Comparison of ENCODE assay signal across 22 cellular contexts in genomic region chr22:37383342-37383741, GRCh38. TPM values are rescaled to one million over a fixed set of nuclear protein-coding genes. Genes with fewer than 3 reads are reported as not detected.
DNase-seq lines count a peak whose midpoint lies in the region; ATAC-seq and TF ChIP-seq lines count a peak whose summit lies in the region.
"Had no signal": no experiment of that assay in that cellular context is flagged by ENCODE, and none has a peak within 500 bp of the region (broad histone marks: within the 10 kb centered on the region; RNA-seq: fewer than 3 reads in every experiment).

No MANE protein-coding gene starts in this region.

- H4K20me1 ChIP-seq in BLaER1 (no peaks in the 10 kb centered on the region; the same call in 1 of the 2 replicates), OCI-LY7 (ENCODE audit: insufficient read depth, low read length) (no peaks in the 10 kb centered on the region)

- no peak overlapping the region for H3K4me3 Mint-ChIP-seq in memory B cell
- H3K4me3 Mint-ChIP-seq in CD4-positive, alpha-beta T cell: no peak overlapping the region
- H3K4me3 Mint-ChIP-seq: activated CD4-positive, alpha-beta T cell treated with anti-CD3 and anti-CD28 coated beads, Interleukin-2, amount 10 ng/mL, durations not matched to agents 7 days and 5 days; CD8-positive, alpha-beta memory T cell; endodermal cell; stimulated activated naive CD8-positive, alpha-beta T cell treated with anti-CD3 and anti-CD28 coated beads, Interleukin-15, amount 100 ng/mL, for 72 hours had no signal

- no peaks in the 10 kb centered on the region for H3K36me3 Mint-ChIP-seq in memory B cell
- H3K36me3 Mint-ChIP-seq in CD4-positive, alpha-beta T cell (ENCODE audit: low read depth): no peaks in the 10 kb centered on the region
- H3K36me3 Mint-ChIP-seq: CD8-positive, alpha-beta memory T cell had no signal

- no TSS peak for BruUV-seq in OCI-LY7 (replicated peaks; lab: Mats Ljungman, UMichigan)

- no peaks in the 10 kb centered on the region for H3K9me2 ChIP-seq in OCI-LY7 (ENCODE audit: insufficient read depth, low read length)

- DNase-seq in NCI-H1092 (lab: John Stamatoyannopoulos, UW) (peak; percentile 44), OCI-LY7 (ENCODE audit: low spot score) (peak; percentile 87), memory B cell (ENCODE audit: low spot score in 2 of 2) (no peak), middle frontal gyrus (ENCODE audit: extremely low spot score, low spot score) (no peak), SIG-M5 (lab: John Stamatoyannopoulos, UW) (no peak)
- no peak for DNase-seq in CD4-positive, alpha-beta T cell
- DNase-seq in NK-92 treated with Interleukin-12 subunit alpha and Interleukin-12 subunit beta, amount 100 ng/mL, for 24 hours (lab: John Stamatoyannopoulos, UW): no peak
- DNase-seq: activated CD4-positive, alpha-beta T cell treated with anti-CD3 and anti-CD28 coated beads, Interleukin-2, amount 10 ng/mL, durations not matched to agents 7 days and 5 days; activated gamma-delta T cell treated with Interleukin-2 at 50 U/mL for 16 hours; amygdala; CD8-positive, alpha-beta memory T cell; cerebellar nuclear complex; endodermal cell; heart right ventricle; KG1; NCI-H510A treated with DMSO at 0.1 percent for 48 hours; ovary; sigmoid colon; stimulated activated naive CD8-positive, alpha-beta T cell treated with anti-CD3 and anti-CD28 coated beads, Interleukin-15, amount 100 ng/mL, for 72 hours had no signal

- peaks cover 42% of the 10 kb centered on the region for H3K27me3 Mint-ChIP-seq in memory B cell
- H3K27me3 Mint-ChIP-seq in CD4-positive, alpha-beta T cell: peaks cover 18% of the 10 kb centered on the region

- H3K9me3 ChIP-seq in BLaER1 (no peaks in the 10 kb centered on the region), OCI-LY7 (ENCODE audit: low read length) (no peaks in the 10 kb centered on the region)
- no peaks in the 10 kb centered on the region for H3K9me3 ChIP-seq in CD4-positive, alpha-beta T cell (ENCODE audit: control insufficient read depth, low read length)
- H3K9me3 ChIP-seq: heart right ventricle, ovary, sigmoid colon had no signal

- POLR2A ChIA-PET in OCI-LY7 (lab: Charles Lee): interaction anchor here (0.6 kb wide), 1 partner anchor 100 kb away, joined by 6 read pairs; no protein-coding TSS in a partner anchor
- POLR2A ChIA-PET in CD4-positive, alpha-beta T cell (lab: Charles Lee): interaction anchor here (0.6 kb wide), 1 partner anchor 14 kb away, joined by 3 read pairs; no protein-coding TSS in a partner anchor

- peaks cover 16% of the 10 kb centered on the region for H3K4me1 Mint-ChIP-seq in memory B cell
- no peaks in the 10 kb centered on the region for H3K4me1 Mint-ChIP-seq in CD4-positive, alpha-beta T cell (ENCODE audit: low read depth)
- H3K4me1 Mint-ChIP-seq: activated CD4-positive, alpha-beta T cell treated with anti-CD3 and anti-CD28 coated beads, Interleukin-2, amount 10 ng/mL, durations not matched to agents 7 days and 5 days; CD8-positive, alpha-beta memory T cell; endodermal cell had no signal

- TF ChIP-seq CTCF in OCI-LY7 (conservative IDR thresholded peaks at IDR 0.05; ENCODE audit: low read length): no peak
- TF ChIP-seq CTCF in CD4-positive, alpha-beta T cell (IDR thresholded peaks at IDR 0.05): no peak

- ATAC-seq in memory B cell (ENCODE audit: low read depth): peak; percentile 38
- ATAC-seq in CD4-positive, alpha-beta T cell (ENCODE audit: poor library complexity): no peak
- ATAC-seq: HCT116; heart right ventricle; Panc1; stimulated activated naive CD8-positive, alpha-beta T cell treated with anti-CD3 and anti-CD28 coated beads, Interleukin-15, amount 100 ng/mL, for 72 hours had no signal

- peak overlapping the region; percentile 69; the same call in 1 of the 2 replicates for H3K9ac ChIP-seq in BLaER1

- peak overlapping the region; percentile 78 for H3K27ac ChIP-seq in BLaER1
- peak overlapping the region; percentile 21 for H3K27ac ChIP-seq in OCI-LY7 (ENCODE audit: low read depth, low read length, poor library complexity, severe bottlenecking)
- H3K27ac ChIP-seq in CD4-positive, alpha-beta T cell (ENCODE audit: low read depth, low read length): no peak overlapping the region
- H3K27ac ChIP-seq: heart right ventricle, ovary, sigmoid colon had no signal

- H3K4me2 ChIP-seq in BLaER1 (peak overlapping the region; percentile 100), OCI-LY7 (ENCODE audit: low read length) (peak overlapping the region; percentile 2; the same call in 1 of the 2 replicates)

- H3K27ac Mint-ChIP-seq in memory B cell: no peak overlapping the region
- no peak overlapping the region for H3K27ac Mint-ChIP-seq in CD4-positive, alpha-beta T cell
- H3K27ac Mint-ChIP-seq: activated CD4-positive, alpha-beta T cell treated with anti-CD3 and anti-CD28 coated beads, Interleukin-2, amount 10 ng/mL, durations not matched to agents 7 days and 5 days; CD8-positive, alpha-beta memory T cell; endodermal cell had no signal

- H2AFZ ChIP-seq in OCI-LY7 (ENCODE audit: low read length): no peak overlapping the region

- no peaks in the 10 kb centered on the region for H3K27me3 ChIP-seq in BLaER1
- H3K27me3 ChIP-seq in CD4-positive, alpha-beta T cell (ENCODE audit: control insufficient read depth, insufficient read depth, low read length): peaks cover 6% of the 10 kb centered on the region
- H3K27me3 ChIP-seq: ovary had no signal

- CTCF ChIA-PET in OCI-LY7 (lab: Charles Lee; ENCODE audit: unreplicated experiment): no interaction called here
- CTCF ChIA-PET in CD4-positive, alpha-beta T cell (lab: Charles Lee): no interaction called here

- H3K4me1 ChIP-seq in BLaER1 (peaks cover 99% of the 10 kb centered on the region), OCI-LY7 (ENCODE audit: insufficient read depth, low read length, poor library complexity, severe bottlenecking) (peaks cover 44% of the 10 kb centered on the region)
- H3K4me1 ChIP-seq: heart right ventricle, sigmoid colon had no signal

- no peaks in the 10 kb centered on the region for H3K79me2 ChIP-seq in OCI-LY7 (ENCODE audit: insufficient read depth, low read depth, low read length)

- H3K36me3 ChIP-seq in BLaER1 (no peaks in the 10 kb centered on the region), OCI-LY7 (ENCODE audit: insufficient read depth, low read length) (no peaks in the 10 kb centered on the region)
- H3K36me3 ChIP-seq: heart right ventricle, ovary, sigmoid colon had no signal

- intact Hi-C loops in OCI-LY7 (cut with micrococcal nuclease; ENCODE audit: unreplicated experiment): no loop called here
- intact Hi-C loops in CD4-positive, alpha-beta T cell (cut with DNase I, micrococcal nuclease): no loop called here

- no peak overlapping the region for H3K4me3 ChIP-seq in BLaER1
- no peak overlapping the region for H3K4me3 ChIP-seq in OCI-LY7 (ENCODE audit: low read depth, low read length, poor library complexity, severe bottlenecking)
- H3K4me3 ChIP-seq: heart right ventricle, ovary, sigmoid colon had no signal

- no peaks in the 10 kb centered on the region for H3K9me3 Mint-ChIP-seq in memory B cell
- no peaks in the 10 kb centered on the region for H3K9me3 Mint-ChIP-seq in CD4-positive, alpha-beta T cell
- H3K9me3 Mint-ChIP-seq: activated CD4-positive, alpha-beta T cell treated with anti-CD3 and anti-CD28 coated beads, Interleukin-2, amount 10 ng/mL, durations not matched to agents 7 days and 5 days; CD8-positive, alpha-beta memory T cell; endodermal cell; stimulated activated naive CD8-positive, alpha-beta T cell treated with anti-CD3 and anti-CD28 coated beads, Interleukin-15, amount 100 ng/mL, for 72 hours had no signal

RNA-seq across cellular contexts. Expression of gene ELFN2, which starts 43.9 kb away (rescaled TPM):
- 0.63 and 0.82 TPM in 2 replicates for total RNA-seq in OCI-LY7 (2014; rRNA removed; shearing (Covaris generic))
- total RNA-seq in OCI-LY7 (2022): 0.83 and 1.8 TPM in 2 replicates
- under 1 TPM; 0.05 to 0.20 TPM for total RNA-seq in CD4-positive, alpha-beta T cell

Comparison
In these comparisons a context has a peak if more than half of its experiments do, and no peak if none do; other contexts are left out.
1. DNase-seq: peak in NCI-H1092 (single experiment) and OCI-LY7 (single experiment); none in memory B cell (0 of 2), CD4-positive, alpha-beta T cell (0 of 10), middle frontal gyrus (single experiment), NK-92 treated with Interleukin-12 subunit alpha and Interleukin-12 subunit beta, amount 100 ng/mL, for 24 hours (single experiment) and SIG-M5 (single experiment).